Comparison of ENCODE assay signal across 8 cellular contexts in the genomic region with DNA sequence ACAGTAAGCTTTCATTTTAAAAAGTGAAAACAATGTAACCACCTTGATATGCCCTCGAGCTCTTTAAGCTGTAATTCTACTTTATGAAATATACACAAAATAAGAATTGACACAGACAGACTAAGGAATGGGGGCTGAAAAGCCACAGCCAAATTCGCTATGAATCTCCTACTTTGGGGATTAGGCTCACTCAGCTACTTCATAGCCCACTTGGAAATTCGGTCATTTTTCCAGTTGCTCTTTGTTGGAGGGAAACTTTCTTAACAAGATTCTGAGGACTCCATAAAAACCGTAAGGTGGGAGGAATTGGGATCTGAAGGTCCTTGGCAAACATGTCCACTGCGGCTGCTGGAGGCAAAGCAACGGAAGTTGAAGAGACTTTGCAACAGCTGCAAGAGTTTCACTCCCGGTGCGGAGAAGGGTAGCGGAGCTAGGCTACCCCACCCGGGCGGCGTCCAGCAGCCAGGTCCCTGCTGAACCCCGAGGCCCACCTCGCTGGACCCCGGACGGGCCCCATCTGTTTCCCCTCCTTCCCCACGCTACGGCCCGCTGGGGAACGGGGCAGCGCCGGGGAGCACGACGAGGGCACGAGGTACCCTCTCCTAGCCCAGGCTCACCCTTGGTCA. TPM values are rescaled to one million over a fixed set of nuclear protein-coding genes. Genes with fewer than 3 reads are reported as not detected.
A peak's percentile ranks its signal among the peaks of the same experiment; 100 is the strongest.
DNase-seq lines count a peak whose midpoint lies in the region; ATAC-seq, FAIRE-seq and TF ChIP-seq lines count a peak whose summit lies in the region.

No MANE protein-coding gene starts in this region.

- peaks cover 0 to 11% (median 3%) of the 10 kb centered on the region in 11 experiments; a peak in 9 of 22 replicates for H3K36me3 ChIP-seq in BLaER1 treated with 17β-estradiol and CSF1 and Interleukin-3, amounts not matched to agents 10 nM and 100 nM
- H3K36me3 ChIP-seq in naive thymus-derived CD4-positive, alpha-beta T cell (ENCODE audit: control insufficient read depth in 2 of 3, insufficient read depth in 3 of 3, low read length in 3 of 3): peaks cover 0 to 6% (median 0%) of the 10 kb centered on the region in 3 experiments

- FAIRE-seq in urothelium cell line (lab: Jason Lieb, UNC): no peak

- TF ChIP-seq CTCF in activated B cell treated with CpG ODN at 0.5 μM for 24 hours (IDR thresholded peaks at IDR 0.05): no peak
- TF ChIP-seq CTCF in endothelial cell (IDR thresholded peaks at IDR 0.05; ENCODE audit: unreplicated experiment): no peak

- DNase-seq in activated B cell treated with CpG ODN at 0.5 μM for 24 hours (no peak), endothelial cell (ENCODE audit: low spot score) (peak; percentile 30), urothelium cell line (ENCODE audit: low spot score) (peak; percentile 18), NCI-H187 (lab: John Stamatoyannopoulos, UW) (no peak)
- DNase-seq in naive thymus-derived CD4-positive, alpha-beta T cell: peak in 8 of 9 donors; percentile 13 to 39 (median 28)

- H3K4me3 ChIP-seq in BLaER1 treated with 17β-estradiol and CSF1 and Interleukin-3, amounts not matched to agents 10 nM and 100 nM: peak overlapping the region; percentile 84 to 100 (median 92)
- H3K4me3 ChIP-seq in naive thymus-derived CD4-positive, alpha-beta T cell (ENCODE audit: low read length): peak overlapping the region; percentile 90

- no peaks in the 10 kb centered on the region for H3K27me3 ChIP-seq in BLaER1 treated with 17β-estradiol and CSF1 and Interleukin-3, amounts not matched to agents 10 nM and 100 nM
- H3K27me3 ChIP-seq in naive thymus-derived CD4-positive, alpha-beta T cell (ENCODE audit: control insufficient read depth in 2 of 2, insufficient read depth in 2 of 2, low read length in 2 of 2): no peaks in the 10 kb centered on the region

- H3K9me3 Mint-ChIP-seq in activated B cell treated with CpG ODN at 0.5 μM for 24 hours (no peaks in the 10 kb centered on the region), endothelial cell (ENCODE audit: unreplicated experiment) (no peaks in the 10 kb centered on the region)
- H3K9me3 Mint-ChIP-seq in naive thymus-derived CD4-positive, alpha-beta T cell: no peaks in the 10 kb centered on the region

- H4K20me1 ChIP-seq in BLaER1 treated with 17β-estradiol and CSF1 and Interleukin-3, amounts not matched to agents 10 nM and 100 nM: peaks cover 0 to 52% (median 12%) of the 10 kb centered on the region in 11 experiments; a peak in 9 of 22 replicates

- peak overlapping the region; percentile 83 for H3K27ac Mint-ChIP-seq in activated B cell treated with CpG ODN at 0.5 μM for 24 hours
- no peak overlapping the region for H3K27ac Mint-ChIP-seq in endothelial cell (ENCODE audit: unreplicated experiment)
- peak overlapping the region; percentile 6 to 89 (median 82) for H3K27ac Mint-ChIP-seq in naive thymus-derived CD4-positive, alpha-beta T cell

- H3K36me3 Mint-ChIP-seq in activated B cell treated with CpG ODN at 0.5 μM for 24 hours (ENCODE audit: low read depth) (peaks cover 9% of the 10 kb centered on the region), endothelial cell (ENCODE audit: low read depth, unreplicated experiment) (no peaks in the 10 kb centered on the region)
- peaks cover 0 to 6% (median 6%) of the 10 kb centered on the region in 5 donors for H3K36me3 Mint-ChIP-seq in naive thymus-derived CD4-positive, alpha-beta T cell

- POLR2A ChIA-PET in activated B cell treated with CpG ODN at 0.5 μM for 24 hours (lab: Charles Lee): interaction anchor here (0.5 to 2.3 kb wide), 4 partner anchors 10 to 154 kb away, joined by 3 to 9 read pairs (median 8); a partner anchor contains a TSS
- POLR2A ChIA-PET in naive thymus-derived CD4-positive, alpha-beta T cell (lab: Charles Lee): interaction anchor here (0.6 to 4.1 kb wide), 8 partner anchors 12 to 1638 kb away, joined by 3 to 30 read pairs (median 3); a partner anchor contains a TSS

- no peaks in the 10 kb centered on the region for H3K9me3 ChIP-seq in BLaER1 treated with 17β-estradiol and CSF1 and Interleukin-3, amounts not matched to agents 10 nM and 100 nM (replicated peaks in 1 of 11)
- no peaks in the 10 kb centered on the region for H3K9me3 ChIP-seq in naive thymus-derived CD4-positive, alpha-beta T cell (ENCODE audit: control insufficient read depth in 2 of 3, low read length in 3 of 3)

- CTCF ChIA-PET in activated B cell treated with CpG ODN at 0.5 μM for 24 hours (lab: Charles Lee): interaction anchor here (1.5 kb wide), 1 partner anchor 16 kb away, joined by 5 read pairs; no protein-coding TSS in a partner anchor
- CTCF ChIA-PET in naive thymus-derived CD4-positive, alpha-beta T cell (lab: Charles Lee): no interaction called here

- H3K4me2 ChIP-seq in BLaER1 treated with 17β-estradiol and CSF1 and Interleukin-3, amounts not matched to agents 10 nM and 100 nM: peak overlapping the region; percentile 78 to 97 (median 88)

- intact Hi-C loops in activated B cell treated with CpG ODN at 0.5 μM for 24 hours (cut with micrococcal nuclease): loop anchor here (1.0 to 10.0 kb wide), 5 partner anchors 13 to 1180 kb away; a partner anchor contains a TSS
- intact Hi-C loops in naive thymus-derived CD4-positive, alpha-beta T cell (cut with micrococcal nuclease): loop anchor here (1.0 to 10.0 kb wide), 13 partner anchors 13 to 1318 kb away; a partner anchor contains a TSS

- peak overlapping the region; percentile 31 to 75 (median 68); a peak in 20 of 22 replicates for H3K27ac ChIP-seq in BLaER1 treated with 17β-estradiol and CSF1 and Interleukin-3, amounts not matched to agents 10 nM and 100 nM
- H3K27ac ChIP-seq in naive thymus-derived CD4-positive, alpha-beta T cell (ENCODE audit: low read depth, low read length): peak overlapping the region; percentile 90

- peaks cover 26 to 44% (median 35%) of the 10 kb centered on the region in 10 experiments for H3K4me1 ChIP-seq in BLaER1 treated with 17β-estradiol and CSF1 and Interleukin-3, amounts not matched to agents 10 nM and 100 nM
- peaks cover 10 to 16% of the 10 kb centered on the region in 2 donors for H3K4me1 ChIP-seq in naive thymus-derived CD4-positive, alpha-beta T cell (ENCODE audit: control insufficient read depth in 2 of 2, insufficient read depth in 2 of 2, low read length in 2 of 2)

- ATAC-seq in GM19468 (IDR thresholded peaks at IDR 0.05; ENCODE audit: extremely low read depth, unreplicated experiment): peak; percentile 20
- peak; percentile 12 for ATAC-seq in HG03565 (IDR thresholded peaks at IDR 0.05; ENCODE audit: unreplicated experiment)
- peak; percentile 5 for ATAC-seq in activated B cell treated with CpG ODN at 0.5 μM for 24 hours (ENCODE audit: low read depth)
- peak; percentile 14 for ATAC-seq in naive thymus-derived CD4-positive, alpha-beta T cell

- peak overlapping the region; percentile 78 to 89 (median 84) for H3K9ac ChIP-seq in BLaER1 treated with 17β-estradiol and CSF1 and Interleukin-3, amounts not matched to agents 10 nM and 100 nM

- peaks cover 29% of the 10 kb centered on the region for H3K4me1 Mint-ChIP-seq in activated B cell treated with CpG ODN at 0.5 μM for 24 hours
- H3K4me1 Mint-ChIP-seq in endothelial cell (ENCODE audit: unreplicated experiment): peaks cover 16% of the 10 kb centered on the region
- H3K4me1 Mint-ChIP-seq in naive thymus-derived CD4-positive, alpha-beta T cell: peaks cover 18 to 43% (median 36%) of the 10 kb centered on the region in 7 donors

- H3K4me3 Mint-ChIP-seq in activated B cell treated with CpG ODN at 0.5 μM for 24 hours: peak overlapping the region; percentile 92
- H3K4me3 Mint-ChIP-seq in endothelial cell (ENCODE audit: unreplicated experiment): peak overlapping the region; percentile 97
- H3K4me3 Mint-ChIP-seq in naive thymus-derived CD4-positive, alpha-beta T cell: peak overlapping the region; percentile 83 to 96 (median 92)

- no peaks in the 10 kb centered on the region for H3K27me3 Mint-ChIP-seq in activated B cell treated with CpG ODN at 0.5 μM for 24 hours
- no peaks in the 10 kb centered on the region for H3K27me3 Mint-ChIP-seq in endothelial cell (ENCODE audit: unreplicated experiment)
- no peaks in the 10 kb centered on the region for H3K27me3 Mint-ChIP-seq in naive thymus-derived CD4-positive, alpha-beta T cell

RNA-seq across cellular contexts. Expression of a gene that starts 0.6 kb away (rescaled TPM):
- 18.6 and 19.2 TPM in 2 replicates for total RNA-seq in activated B cell treated with CpG ODN at 0.5 μM for 24 hours
- 34.6 TPM for total RNA-seq in endothelial cell (ENCODE audit: unreplicated experiment)
- total RNA-seq in naive thymus-derived CD4-positive, alpha-beta T cell: 10 to 100 TPM in 4 of 5 experiments, 1 to 10 TPM in 1; 6.1 to 38.2 (median 11.7) TPM
- polyA plus RNA-seq in naive thymus-derived CD4-positive, alpha-beta T cell: 10 to 100 TPM; 39.8 to 62.2 TPM

RNA-seq across cellular contexts. Expression of a gene that starts 8.9 kb away (rescaled TPM):
- total RNA-seq in activated B cell treated with CpG ODN at 0.5 μM for 24 hours (not detected in 2 replicates), endothelial cell (ENCODE audit: unreplicated experiment) (not detected)
- total RNA-seq in naive thymus-derived CD4-positive, alpha-beta T cell: not detected
- polyA plus RNA-seq in naive thymus-derived CD4-positive, alpha-beta T cell: not detected

RNA-seq across cellular contexts. Expression of a gene that starts 12.9 kb away (rescaled TPM):
- total RNA-seq in activated B cell treated with CpG ODN at 0.5 μM for 24 hours (33.7 and 35.9 TPM in 2 replicates), endothelial cell (ENCODE audit: unreplicated experiment) (27.3 TPM)
- total RNA-seq in naive thymus-derived CD4-positive, alpha-beta T cell: 10 to 100 TPM; 14.5 to 24.4 (median 16.8) TPM
- polyA plus RNA-seq in naive thymus-derived CD4-positive, alpha-beta T cell: 1 to 10 TPM; 6.6 to 6.9 TPM

Comparison
In these comparisons a context has a peak if more than half of its experiments do, and no peak if none do; other contexts are left out.
1. DNase-seq: peak in endothelial cell (single experiment), naive thymus-derived CD4-positive, alpha-beta T cell (8 of 9) and urothelium cell line (single experiment); none in activated B cell treated with CpG ODN at 0.5 μM for 24 hours (single experiment) and NCI-H187 (0 of 2).
2. Peak in every context shown above with its lines, with median percentiles within 50 percentile points of each other: ATAC-seq and H3K4me3 Mint-ChIP-seq.